In the genomic region with DNA sequence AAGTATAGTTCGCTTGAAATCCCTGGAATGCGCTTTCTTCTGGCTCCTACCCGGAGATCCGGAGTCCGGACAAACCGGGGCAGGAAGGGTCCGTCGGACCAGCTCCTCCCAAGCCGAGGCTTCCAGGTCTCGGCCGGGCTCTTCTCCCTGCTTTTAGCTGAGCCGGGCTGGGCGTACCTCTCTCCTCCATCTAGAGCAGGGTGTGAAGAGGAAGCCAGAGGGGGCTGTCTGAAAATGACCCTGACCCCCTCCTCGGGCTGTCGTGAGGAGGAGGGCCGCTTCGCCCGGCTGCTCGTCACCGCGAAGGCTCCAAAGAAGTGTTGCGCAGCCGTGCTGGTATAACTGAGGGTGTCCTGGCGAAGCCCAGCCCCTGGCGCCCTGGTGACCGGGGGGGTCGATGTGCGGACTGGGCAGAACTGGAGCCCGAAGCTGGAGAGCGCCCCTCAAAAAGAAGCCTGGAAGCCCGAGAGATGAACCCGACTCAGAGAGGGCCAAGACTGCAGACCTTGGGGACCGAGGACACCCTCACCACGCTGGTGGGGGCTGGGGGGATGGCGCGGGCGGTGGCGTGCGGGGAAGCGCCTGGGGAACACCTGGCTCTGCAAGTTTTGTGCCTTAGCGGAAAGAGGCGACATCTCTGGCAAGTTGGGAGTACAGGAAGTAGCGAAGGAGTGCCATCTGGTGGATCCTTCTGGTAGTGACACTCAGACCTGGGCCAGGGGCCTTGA, we compare ENCODE assay signal across 8 cellular contexts. TPM values are rescaled to one million over a fixed set of nuclear protein-coding genes. Genes with fewer than 3 reads are reported as not detected.
DNase-seq lines count a peak whose midpoint lies in the region; FAIRE-seq and TF ChIP-seq lines count a peak whose summit lies in the region.

No MANE protein-coding gene starts in this region.

- H3K4me3 Mint-ChIP-seq in activated naive CD4-positive, alpha-beta T cell treated with anti-CD3 and anti-CD28 coated beads for 36 hours, result peak overlapping the region; percentile 66

- no peak overlapping the region for H3K27ac Mint-ChIP-seq in activated naive CD4-positive, alpha-beta T cell treated with anti-CD3 and anti-CD28 coated beads for 36 hours

- H3K9me3 ChIP-seq in SJSA1 (replicated peaks) (no peaks in the 10 kb centered on the region), testis (no peaks in the 10 kb centered on the region)

- WGBS in testis, 2 donors, result 1% methylated on average over 32 to 43 of the region's 43 CpGs

- CTCF ChIA-PET in activated naive CD4-positive, alpha-beta T cell treated with anti-CD3 and anti-CD28 coated beads for 36 hours (lab: Charles Lee), result interaction anchor here (0.6 to 13.7 kb wide), 17 partner anchors 8 to 713 kb away, joined by 3 to 326 read pairs (median 4); a partner anchor contains a TSS

- peaks cover 25% of the 10 kb centered on the region for H3K4me1 ChIP-seq in SJSA1 (replicated peaks)
- peaks cover 27% of the 10 kb centered on the region for H3K4me1 ChIP-seq in testis

- peak; percentile 87 to 93 (median 90) for TF ChIP-seq CTCF in testis (IDR thresholded peaks at IDR 0.05)

- peaks cover 23% of the 10 kb centered on the region for H3K4me1 Mint-ChIP-seq in activated naive CD4-positive, alpha-beta T cell treated with anti-CD3 and anti-CD28 coated beads for 36 hours (ENCODE audit: low read depth)

- H3K27me3 ChIP-seq in SJSA1 (replicated peaks) (no peaks in the 10 kb centered on the region; the same call in 1 of the 2 replicates), testis (no peaks in the 10 kb centered on the region)

- peak; percentile 82 for DNase-seq in A172 (ENCODE audit: low spot score)
- DNase-seq in GM18507 (ENCODE audit: extremely low spot score, insufficient read length, low read depth), result peak; percentile 60
- peak; percentile 92 to 96 for DNase-seq in Kasumi-1 (lab: John Stamatoyannopoulos, UW)
- DNase-seq in SJSA1 (ENCODE audit: low read depth in 1 of 2, low spot score in 2 of 2), result peak; percentile 69 to 86
- DNase-seq in activated naive CD4-positive, alpha-beta T cell treated with anti-CD3 and anti-CD28 coated beads for 36 hours, result peak; percentile 90
- DNase-seq in globus pallidus (ENCODE audit: low spot score), result peak; percentile 74
- DNase-seq in occipital lobe (lab: John Stamatoyannopoulos, UW), result peak; percentile 14
- peak; percentile 89 for DNase-seq in testis

- peak overlapping the region; percentile 2; the same call in 1 of the 2 replicates for H3K27ac ChIP-seq in SJSA1
- no peak overlapping the region for H3K27ac ChIP-seq in testis

- H3K27me3 Mint-ChIP-seq in activated naive CD4-positive, alpha-beta T cell treated with anti-CD3 and anti-CD28 coated beads for 36 hours (ENCODE audit: low read depth), result peaks cover 40% of the 10 kb centered on the region

- TF ChIP-seq POLR2A in testis (IDR thresholded peaks at IDR 0.05), result no peak

- H3K36me3 Mint-ChIP-seq in activated naive CD4-positive, alpha-beta T cell treated with anti-CD3 and anti-CD28 coated beads for 36 hours (ENCODE audit: low read depth), result no peaks in the 10 kb centered on the region

- no peaks in the 10 kb centered on the region for H3K9me3 Mint-ChIP-seq in activated naive CD4-positive, alpha-beta T cell treated with anti-CD3 and anti-CD28 coated beads for 36 hours

- FAIRE-seq in GM18507 (lab: Jason Lieb, UNC), result peak; percentile 87

- H3K4me3 ChIP-seq in SJSA1 (peak overlapping the region; percentile 43), testis (peak overlapping the region; percentile 48 to 62)

- intact Hi-C loops in activated naive CD4-positive, alpha-beta T cell treated with anti-CD3 and anti-CD28 coated beads for 36 hours (cut with micrococcal nuclease), result loop anchor here (1.0 kb wide), 4 partner anchors 7 to 48 kb away; no protein-coding TSS in a partner anchor
- intact Hi-C loops in testis (cut with DNase I; ENCODE audit: low total_unique reads), result no loop called here

- H3K36me3 ChIP-seq in SJSA1 (no peaks in the 10 kb centered on the region), testis (ENCODE audit: low read depth, missing control alignments) (no peaks in the 10 kb centered on the region)

RNA-seq across cellular contexts. Expression of a gene that starts 5.7 kb away (rescaled TPM):
- total RNA-seq in A172 (2014; rRNA removed; shearing (Covaris generic)), result 19.3 and 25.0 TPM in 2 replicates
- total RNA-seq in SJSA1 (2014; rRNA removed; shearing (Covaris generic)), result 1.4 and 1.8 TPM in 2 replicates
- total RNA-seq in activated naive CD4-positive, alpha-beta T cell treated with anti-CD3 and anti-CD28 coated beads for 36 hours, result under 1 TPM; 0.52 to 0.62 TPM
- total RNA-seq in occipital lobe (1.4 TPM), testis (10 to 100 TPM in 1 of 2 donors, 1 to 10 TPM in 1; 6.4 to 11.0 TPM)
- 6.8 TPM for polyA plus RNA-seq in testis (ENCODE audit: insufficient read depth, low read depth, low replicate concordance)

RNA-seq across cellular contexts. Expression of a gene that starts 36.5 kb away (rescaled TPM):
- total RNA-seq in A172 (2014; rRNA removed; shearing (Covaris generic)), result 78.0 and 80.5 TPM in 2 replicates
- 29.6 and 52.4 TPM in 2 replicates for total RNA-seq in SJSA1 (2014; rRNA removed; shearing (Covaris generic))
- 10 to 100 TPM; 15.7 to 17.1 TPM for total RNA-seq in activated naive CD4-positive, alpha-beta T cell treated with anti-CD3 and anti-CD28 coated beads for 36 hours
- total RNA-seq in occipital lobe (44.0 TPM), testis (100 to 1,000 TPM in 1 of 2 donors, 10 to 100 TPM in 1; 70.7 to 125 TPM)
- 38.5 TPM for polyA plus RNA-seq in testis (ENCODE audit: insufficient read depth, low read depth, low replicate concordance)

RNA-seq across cellular contexts. Expression of a gene that starts 36.6 kb away (rescaled TPM):
- 2.2 and 5.0 TPM in 2 replicates for total RNA-seq in A172 (2014; rRNA removed; shearing (Covaris generic))
- total RNA-seq in SJSA1 (2014; rRNA removed; shearing (Covaris generic)), result 0.50 and 1.3 TPM in 2 replicates
- total RNA-seq in activated naive CD4-positive, alpha-beta T cell treated with anti-CD3 and anti-CD28 coated beads for 36 hours, result under 1 TPM; 0.37 to 0.62 TPM
- 4.5 TPM for total RNA-seq in occipital lobe
- 1 to 10 TPM; 2.2 to 3.5 TPM for total RNA-seq in testis
- 1.6 TPM for polyA plus RNA-seq in testis (ENCODE audit: insufficient read depth, low read depth, low replicate concordance)

Comparison
In these comparisons a context has a peak if more than half of its experiments do, and no peak if none do; other contexts are left out.
1. DNase-seq: peak in every context shown above with its lines; median percentile 94 in Kasumi-1; 90 in activated naive CD4-positive, alpha-beta T cell treated with anti-CD3 and anti-CD28 coated beads for 36 hours; 89 in testis; 82 in A172; 78 in SJSA1; 74 in globus pallidus; 60 in GM18507; 14 in occipital lobe.